Comparison of ENCODE assay signal across 10 cellular contexts in genomic region chr2:55490554-55490953, GRCh38. TPM values are rescaled to one million over a fixed set of nuclear protein-coding genes. Genes with fewer than 3 reads are reported as not detected.
DNase-seq lines count a peak whose midpoint lies in the region; ATAC-seq, FAIRE-seq and TF ChIP-seq lines count a peak whose summit lies in the region.
"Had no signal": no experiment of that assay in that cellular context is flagged by ENCODE, and none has a peak within 500 bp of the region (broad histone marks: within the 10 kb centered on the region; RNA-seq: fewer than 3 reads in every experiment).

No MANE protein-coding gene starts in this region.

- H2BK5ac ChIP-seq in IMR-90 (ENCODE audit: low read depth, low read length, poor library complexity, severe bottlenecking), result no peak overlapping the region

- peaks cover 2% of the 10 kb centered on the region; the same call in 1 of the 2 replicates for H3K9me1 ChIP-seq in IMR-90 (ENCODE audit: insufficient read depth, low read length)

- peak; percentile 77 for ATAC-seq in IMR-90 (ENCODE audit: low read depth)
- no peak for ATAC-seq in GM21576 (IDR thresholded peaks at IDR 0.05; ENCODE audit: unreplicated experiment)
- no peak for ATAC-seq in HG02623 (IDR thresholded peaks at IDR 0.05; ENCODE audit: unreplicated experiment)
- no peak for ATAC-seq in GM21825 (IDR thresholded peaks at IDR 0.05; ENCODE audit: unreplicated experiment)

- CTCF ChIA-PET in A673 (lab: Charles Lee), result no interaction called here
- CTCF ChIA-PET in IMR-90 (lab: Yijun Ruan, JAX), result no interaction called here

- peak; percentile 85 for DNase-seq in A673 (ENCODE audit: low spot score)
- peak; percentile 82 for DNase-seq in IMR-90
- peak; percentile 65 for DNase-seq in astrocyte (ENCODE audit: low read depth)
- DNase-seq in iPS-NIHi7 (ENCODE audit: extremely low spot score), result peak; percentile 45
- DNase-seq in prostate gland (ENCODE audit: low spot score), result no peak

- H3K79me1 ChIP-seq in IMR-90 (ENCODE audit: low read depth in 1 of 2, low read length in 2 of 2), result no peaks in the 10 kb centered on the region

- H2BK120ac ChIP-seq in IMR-90 (ENCODE audit: low read depth, low read length), result no peak overlapping the region

- POLR2A ChIA-PET in A673 (lab: Charles Lee; ENCODE audit: low non-redundant PET) (no interaction called here), IMR-90 (lab: Charles Lee; ENCODE audit: unreplicated experiment) (no interaction called here)

- no peaks in the 10 kb centered on the region for H4K20me1 ChIP-seq in IMR-90 (ENCODE audit: insufficient read depth, low read length)
- no peaks in the 10 kb centered on the region for H4K20me1 ChIP-seq in astrocyte (ENCODE audit: insufficient read depth, low read length)

- no peak overlapping the region for H3K14ac ChIP-seq in IMR-90 (replicated peaks; ENCODE audit: low read depth, low read length)

- FAIRE-seq in astrocyte (lab: Jason Lieb, UNC), result no peak
- FAIRE-seq: D721Med, frontal cortex had no signal

- H3K27me3 ChIP-seq in A673 (replicated peaks; ENCODE audit: insufficient read depth, low read depth, low read length, poor library complexity) (no peaks in the 10 kb centered on the region), IMR-90 (ENCODE audit: control insufficient read depth, insufficient read depth, low read length) (no peaks in the 10 kb centered on the region), astrocyte (ENCODE audit: insufficient read depth, low read length) (no peaks in the 10 kb centered on the region), prostate gland (replicated peaks; ENCODE audit: insufficient read depth) (no peaks in the 10 kb centered on the region)

- H4K8ac ChIP-seq in IMR-90 (ENCODE audit: low read depth in 2 of 2, low read length in 2 of 2), result no peak overlapping the region

- no peaks in the 10 kb centered on the region for H3K9me3 ChIP-seq in A673 (ENCODE audit: low read depth, low read length, poor library complexity, severe bottlenecking)
- H3K9me3 ChIP-seq in IMR-90 (ENCODE audit: control insufficient read depth, insufficient read depth, low read length), result no peaks in the 10 kb centered on the region
- no peaks in the 10 kb centered on the region for H3K9me3 ChIP-seq in astrocyte (ENCODE audit: insufficient read depth, low read depth, low read length)
- H3K9me3 ChIP-seq in prostate gland, result no peaks in the 10 kb centered on the region

- H2BK20ac ChIP-seq in IMR-90 (ENCODE audit: low read depth, low read length), result no peak overlapping the region

- H2AK5ac ChIP-seq in IMR-90 (ENCODE audit: low read depth, low read length), result no peak overlapping the region

- H3K4me2 ChIP-seq in IMR-90 (ENCODE audit: low read depth, low read length) (no peak overlapping the region), astrocyte (ENCODE audit: low read length) (no peak overlapping the region)

- no peak overlapping the region for H4K91ac ChIP-seq in IMR-90 (ENCODE audit: insufficient read depth, low read depth, low read length)

- no peaks in the 10 kb centered on the region for H3K4me1 Mint-ChIP-seq in astrocyte (ENCODE audit: low read depth, unreplicated experiment)

- WGBS in IMR-90 (ENCODE audit: extremely low coverage in 2 of 2, insufficient read length in 1 of 2), 2 experiments, result no CpG with 5 or more reads among the region's 2 CpGs
- 50% methylated on average over 2 of the region's 2 CpGs for WGBS in prostate gland

- H3K9ac ChIP-seq in IMR-90 (ENCODE audit: low read depth, low read length) (no peak overlapping the region), astrocyte (ENCODE audit: low read length) (no peak overlapping the region)

- in situ Hi-C loops in IMR-90 (cut with MboI; ENCODE audit: low sequenced_read_pairs), result no loop called here

- H3K27ac Mint-ChIP-seq in astrocyte (ENCODE audit: unreplicated experiment), result peak overlapping the region; percentile 68

- H2AFZ ChIP-seq in IMR-90 (replicated peaks; ENCODE audit: low read length, poor library complexity), result no peak overlapping the region
- H2AFZ ChIP-seq in astrocyte (ENCODE audit: low read depth, low read length), result no peak overlapping the region

- no peak overlapping the region for H3K4me3 ChIP-seq in A673 (ENCODE audit: low read depth, low read length, poor library complexity, severe bottlenecking)
- H3K4me3 ChIP-seq in IMR-90 (ENCODE audit: insufficient read depth, low read depth, low read length), result no peak overlapping the region
- no peak overlapping the region for H3K4me3 ChIP-seq in astrocyte (ENCODE audit: insufficient read depth, low read depth, low read length)
- no peak overlapping the region for H3K4me3 ChIP-seq in prostate gland

- no peak overlapping the region for H2BK15ac ChIP-seq in IMR-90 (ENCODE audit: low read depth, low read length)

- H3K79me2 ChIP-seq in astrocyte (ENCODE audit: insufficient read depth, low read length), result no peaks in the 10 kb centered on the region

- no peak for TF ChIP-seq CTCF in A673 (conservative IDR thresholded peaks at IDR 0.05; ENCODE audit: low read depth, low read length)
- TF ChIP-seq CTCF in IMR-90 (conservative IDR thresholded peaks at IDR 0.05; ENCODE audit: low read depth, low read length), result no peak
- no peak for TF ChIP-seq CTCF in astrocyte (IDR thresholded peaks at IDR 0.05; ENCODE audit: insufficient read depth, low read depth, low read length)
- TF ChIP-seq CTCF in prostate gland (IDR thresholded peaks at IDR 0.05), result no peak

- no peak overlapping the region for H3K23ac ChIP-seq in IMR-90 (ENCODE audit: low read depth, low read length)

- H3K36me3 ChIP-seq in A673 (ENCODE audit: insufficient read depth, low read length, poor library complexity, severe bottlenecking), result no peaks in the 10 kb centered on the region
- no peaks in the 10 kb centered on the region for H3K36me3 ChIP-seq in IMR-90 (ENCODE audit: control insufficient read depth, insufficient read depth, low read length)
- H3K36me3 ChIP-seq in astrocyte (ENCODE audit: insufficient read depth, low read length), result no peaks in the 10 kb centered on the region
- H3K36me3 ChIP-seq in prostate gland, result no peaks in the 10 kb centered on the region

- no peaks in the 10 kb centered on the region for H3K9me3 Mint-ChIP-seq in astrocyte (ENCODE audit: unreplicated experiment)

- no peak for TF ChIP-seq RAD21 in IMR-90 (IDR thresholded peaks at IDR 0.05; ENCODE audit: low read length)

- H2AK9ac ChIP-seq in IMR-90 (replicated peaks; ENCODE audit: low read depth, low read length, poor library complexity), result no peak overlapping the region

- no peak for TF ChIP-seq POLR2A in IMR-90 (IDR thresholded peaks at IDR 0.05; ENCODE audit: low read depth, low read length)
- TF ChIP-seq POLR2A in prostate gland (IDR thresholded peaks at IDR 0.05), result no peak

- dilution Hi-C loops in IMR-90 (cut with HindIII; ENCODE audit: low sequenced_read_pairs, unreplicated experiment), result no loop called here

- H3K4me1 ChIP-seq in A673 (ENCODE audit: insufficient read depth, low read length, poor library complexity, severe bottlenecking) (peaks cover 12% of the 10 kb centered on the region), IMR-90 (ENCODE audit: control insufficient read depth, insufficient read depth, low read length) (peaks cover 1% of the 10 kb centered on the region; the same call in 1 of the 2 replicates), astrocyte (ENCODE audit: insufficient read depth, low read length) (no peaks in the 10 kb centered on the region), prostate gland (replicated peaks) (no peaks in the 10 kb centered on the region)

- intact Hi-C loops in A673 (cut with micrococcal nuclease; ENCODE audit: unreplicated experiment), result no loop called here
- intact Hi-C loops in IMR-90 (cut with micrococcal nuclease), result no loop called here
- intact Hi-C loops in prostate gland (cut with DNase I), result no loop called here

- H3K36me3 Mint-ChIP-seq in astrocyte (ENCODE audit: low read depth, unreplicated experiment), result no peaks in the 10 kb centered on the region

- no peaks in the 10 kb centered on the region for H3K27me3 Mint-ChIP-seq in astrocyte (ENCODE audit: low read depth, unreplicated experiment)

- H3K56ac ChIP-seq in IMR-90 (ENCODE audit: extremely low read depth, insufficient read depth, low read length), result no peak overlapping the region

- no peak overlapping the region for H3K18ac ChIP-seq in IMR-90 (ENCODE audit: low read depth, low read length)

- BruUV-seq in A673 (replicated peaks; lab: Mats Ljungman, UMichigan) (no TSS peak), IMR-90 (replicated peaks; lab: Mats Ljungman, UMichigan) (no TSS peak)

- no peak overlapping the region for H3K4ac ChIP-seq in IMR-90 (ENCODE audit: low read depth, low read length)

- no peak overlapping the region for H3K4me3 Mint-ChIP-seq in astrocyte (ENCODE audit: unreplicated experiment)

- no peak overlapping the region for H4K5ac ChIP-seq in IMR-90 (ENCODE audit: low read depth, low read length)

- H3K27ac ChIP-seq in A673 (ENCODE audit: low read depth, low read length, poor library complexity, severe bottlenecking) (peak overlapping the region; percentile 18), IMR-90 (ENCODE audit: insufficient read depth, low read length) (no peak overlapping the region), astrocyte (ENCODE audit: low read depth, low read length) (no peak overlapping the region), prostate gland (no peak overlapping the region)

TF ChIP-seq in IMR-90, 13 proteins besides CTCF, POLR2A, EP300 and RAD21:
- TF ChIP-seq BHLHE40 (IDR thresholded peaks at IDR 0.05; ENCODE audit: low read depth, low read length), result no peak
- peak; percentile 65; the same call in 1 of the 2 replicates for TF ChIP-seq NFE2L2 (IDR thresholded peaks at IDR 0.05; ENCODE audit: low read depth, low read length)

RNA-seq across cellular contexts. Expression of gene CFAP36, which starts 29.0 kb away (rescaled TPM):
- total RNA-seq in A673 (2021) (35.2 and 35.7 TPM in 2 replicates), IMR-90 (2012; rRNA removed) (11.1 and 32.8 TPM in 2 replicates), astrocyte (23.6 and 28.5 TPM in 2 replicates), prostate gland (10 to 100 TPM; 23.0 to 24.4 TPM)
- polyA plus RNA-seq in IMR-90 (2012; rRNA removed), result 13.5 and 16.8 TPM in 2 replicates
- polyA plus RNA-seq in IMR-90 (2012; cell fraction: cytosol; rRNA removed), result 2.4 TPM in 2 replicates
- polyA plus RNA-seq in IMR-90 (2012; cell fraction: nucleus; rRNA removed; ENCODE audit: low replicate concordance), result 1.1 and 11.6 TPM in 2 replicates
